ENCODE assay signal across 1 cellular context in the genomic region with DNA sequence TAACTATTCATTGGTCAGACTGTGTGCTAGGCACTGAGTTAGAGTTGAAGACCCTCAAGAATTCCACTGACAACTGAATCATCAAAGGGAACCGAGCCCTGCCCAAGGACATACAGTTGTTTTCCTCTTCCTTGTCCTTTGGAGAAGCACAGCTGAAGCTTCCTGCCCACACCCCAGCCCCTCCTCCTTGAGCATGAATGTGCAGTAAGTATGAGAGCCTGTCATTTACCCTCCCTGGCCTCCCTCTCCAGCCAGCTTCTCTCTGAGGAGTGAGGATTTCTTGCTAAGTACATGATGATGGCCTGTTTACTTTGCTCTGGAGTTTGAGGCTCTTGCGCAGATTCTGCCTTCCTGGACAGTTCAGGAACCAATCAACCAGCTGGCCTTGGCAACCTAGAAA.
TF ChIP-seq lines count a peak whose summit lies in the region.

No MANE protein-coding gene starts in this region.

TF ChIP-seq in H1, 55 proteins besides CTCF, POLR2A, EP300 and RAD21 (continued from another document):
- TF ChIP-seq CEBPB (IDR thresholded peaks at IDR 0.05; ENCODE audit: low read depth, low read length) (no peak), TEAD4 (IDR thresholded peaks at IDR 0.05; ENCODE audit: low read depth, low read length) (no peak), KDM4A (IDR thresholded peaks at IDR 0.05; ENCODE audit: low read depth, low read length, severe bottlenecking) (no peak), BRCA1 (IDR thresholded peaks at IDR 0.05; ENCODE audit: low read depth, low read length) (no peak)
